In the genomic region with DNA sequence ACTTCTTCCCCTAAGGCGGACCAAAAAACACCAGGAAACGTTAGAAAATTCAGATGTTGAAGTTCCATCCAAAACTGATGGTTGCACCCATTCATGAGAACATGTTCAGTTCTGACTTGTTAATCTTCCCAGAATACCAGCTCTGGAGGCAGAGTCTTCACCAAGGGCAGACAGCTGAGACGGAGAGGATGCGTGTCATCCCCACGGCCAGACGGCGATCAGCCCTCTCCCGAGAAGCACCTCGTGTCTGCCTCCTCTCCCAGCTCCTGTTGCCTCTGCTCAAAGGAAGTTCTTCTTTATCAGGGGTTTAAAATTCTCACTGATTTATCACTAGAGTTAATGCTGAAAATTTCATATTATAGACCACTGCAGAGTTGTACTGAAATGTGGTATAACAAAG, we compare ENCODE assay signal across 22 cellular contexts.
DNase-seq lines count a peak whose midpoint lies in the region; ATAC-seq, FAIRE-seq and TF ChIP-seq lines count a peak whose summit lies in the region.
"Had no signal": no experiment of that assay in that cellular context is flagged by ENCODE, and none has a peak within 500 bp of the region (broad histone marks: within the 10 kb centered on the region; RNA-seq: fewer than 3 reads in every experiment).

No MANE protein-coding gene starts in this region.

- H3K27me3 ChIP-seq in AG04450 (ENCODE audit: control insufficient read depth, insufficient read depth, low read length) (no peaks in the 10 kb centered on the region), astrocyte (ENCODE audit: insufficient read depth, low read length) (no peaks in the 10 kb centered on the region), right lobe of liver (no peaks in the 10 kb centered on the region)
- H3K27me3 ChIP-seq: BLaER1, SJCRH30 had no signal

- no peaks in the 10 kb centered on the region for H3K4me1 ChIP-seq in astrocyte (ENCODE audit: insufficient read depth, low read length)
- H3K4me1 ChIP-seq in right lobe of liver = no peaks in the 10 kb centered on the region
- H3K4me1 ChIP-seq: BLaER1, SJCRH30 had no signal

- intact Hi-C loops in right lobe of liver (cut with DNase I) = no loop called here

- no peaks in the 10 kb centered on the region for H3K9me3 ChIP-seq in AG04450 (ENCODE audit: control insufficient read depth, insufficient read depth, low read length)
- no peaks in the 10 kb centered on the region for H3K9me3 ChIP-seq in astrocyte (ENCODE audit: insufficient read depth, low read depth, low read length)
- H3K9me3 ChIP-seq in right lobe of liver = no peaks in the 10 kb centered on the region
- H3K9me3 ChIP-seq: BLaER1, SJCRH30 had no signal

- CTCF ChIA-PET in AG04450 (lab: Charles Lee) = no interaction called here

- H3K4me3 ChIP-seq in AG04450 (ENCODE audit: low read depth, low read length) = no peak overlapping the region
- no peak overlapping the region for H3K4me3 ChIP-seq in astrocyte (ENCODE audit: insufficient read depth, low read depth, low read length)
- no peak overlapping the region for H3K4me3 ChIP-seq in right lobe of liver
- H3K4me3 ChIP-seq: BLaER1, PC-9, SJCRH30 had no signal

- peaks cover 3% of the 10 kb centered on the region for H3K9me3 Mint-ChIP-seq in astrocyte (ENCODE audit: unreplicated experiment)
- no peaks in the 10 kb centered on the region for H3K9me3 Mint-ChIP-seq in progenitor cell of endocrine pancreas (ENCODE audit: low read depth)
- H3K9me3 Mint-ChIP-seq: CD8-positive, alpha-beta memory T cell had no signal

- H3K27ac ChIP-seq in AG04450 (ENCODE audit: low read depth, low read length) = peak overlapping the region; percentile 35
- H3K27ac ChIP-seq in astrocyte (ENCODE audit: low read depth, low read length) = no peak overlapping the region
- H3K27ac ChIP-seq in right lobe of liver = no peak overlapping the region
- H3K27ac ChIP-seq: BLaER1, PC-9, SJCRH30 had no signal

- H3K9ac ChIP-seq in astrocyte (ENCODE audit: low read length) = no peak overlapping the region
- H3K9ac ChIP-seq: BLaER1 had no signal

- no peaks in the 10 kb centered on the region for H3K79me2 ChIP-seq in astrocyte (ENCODE audit: insufficient read depth, low read length)

- peaks cover 31% of the 10 kb centered on the region for H3K36me3 Mint-ChIP-seq in astrocyte (ENCODE audit: low read depth, unreplicated experiment)
- peaks cover 44% of the 10 kb centered on the region for H3K36me3 Mint-ChIP-seq in progenitor cell of endocrine pancreas (ENCODE audit: insufficient read depth)

- H3K27me3 Mint-ChIP-seq in astrocyte (ENCODE audit: low read depth, unreplicated experiment) = no peaks in the 10 kb centered on the region
- H3K27me3 Mint-ChIP-seq in progenitor cell of endocrine pancreas = no peaks in the 10 kb centered on the region

- no peaks in the 10 kb centered on the region for H4K20me1 ChIP-seq in astrocyte (ENCODE audit: insufficient read depth, low read length)
- H4K20me1 ChIP-seq: BLaER1 had no signal

- H3K4me1 Mint-ChIP-seq in astrocyte (ENCODE audit: low read depth, unreplicated experiment) (peaks cover 18% of the 10 kb centered on the region), progenitor cell of endocrine pancreas (ENCODE audit: low read depth) (peaks cover under 1% of the 10 kb centered on the region)
- H3K4me1 Mint-ChIP-seq: CD8-positive, alpha-beta memory T cell had no signal

- peak overlapping the region; percentile 37 for H3K27ac Mint-ChIP-seq in astrocyte (ENCODE audit: unreplicated experiment)
- H3K27ac Mint-ChIP-seq in progenitor cell of endocrine pancreas = peak overlapping the region; percentile 47
- H3K27ac Mint-ChIP-seq: CD8-positive, alpha-beta memory T cell had no signal

- TF ChIP-seq CTCF in AG04450 (IDR thresholded peaks at IDR 0.05; ENCODE audit: low read depth, low read length) (no peak), astrocyte (IDR thresholded peaks at IDR 0.05; ENCODE audit: insufficient read depth, low read depth, low read length) (no peak), progenitor cell of endocrine pancreas (IDR thresholded peaks at IDR 0.05; ENCODE audit: unreplicated experiment) (no peak), right lobe of liver (IDR thresholded peaks at IDR 0.05) (no peak)

- DNase-seq in AG04450 (ENCODE audit: low read depth, low spot score) = no peak
- no peak for DNase-seq in astrocyte (ENCODE audit: low read depth)
- peak; percentile 68 for DNase-seq in islet precursor cell
- DNase-seq in progenitor cell of endocrine pancreas (ENCODE audit: low spot score, unreplicated experiment) = no peak
- no peak for DNase-seq in NCI-H345 treated with DMSO at 0.1 percent for 48 hours (lab: John Stamatoyannopoulos, UW; ENCODE audit: unreplicated experiment)
- no peak for DNase-seq in GM03348 (ENCODE audit: low spot score)
- no peak for DNase-seq in NCI-H82 treated with DMSO at 0.1 percent for 48 hours (lab: John Stamatoyannopoulos, UW; ENCODE audit: unreplicated experiment)
- no peak for DNase-seq in right lobe of liver
- DNase-seq: 8988T; CD8-positive, alpha-beta memory T cell; DMS79; GOT3; KBM-7; NCI-H2081 treated with DMSO at 0.1 percent for 48 hours; NCI-H510A treated with DMSO at 0.1 percent for 48 hours; NCI-H82; PC-9; SJCRH30 had no signal

- no peak overlapping the region for H3K4me2 ChIP-seq in astrocyte (ENCODE audit: low read length)
- H3K4me2 ChIP-seq: BLaER1, PC-9 had no signal

- no peak for FAIRE-seq in astrocyte (lab: Jason Lieb, UNC)
- FAIRE-seq: D721Med, G401.6, GM12891 had no signal

- ATAC-seq in right lobe of liver = no peak

- no peak overlapping the region for H2AFZ ChIP-seq in astrocyte (ENCODE audit: low read depth, low read length)
- H2AFZ ChIP-seq: PC-9 had no signal

- H3K36me3 ChIP-seq in astrocyte (ENCODE audit: insufficient read depth, low read length) (peaks cover 21% of the 10 kb centered on the region), right lobe of liver (peaks cover 0 to 11% (median 3%) of the 10 kb centered on the region in 4 donors)
- H3K36me3 ChIP-seq: SJCRH30 had no signal

- 91% methylated on average over 5 of the region's 9 CpGs for WGBS in right lobe of liver (ENCODE audit: insufficient coverage, low coverage, low lambda C conversion rate, missing lambda C conversion rate)

- POLR2A ChIA-PET in AG04450 (lab: Yijun Ruan, JAX) = no interaction called here

- H3K4me3 Mint-ChIP-seq in astrocyte (ENCODE audit: unreplicated experiment) (no peak overlapping the region), progenitor cell of endocrine pancreas (ENCODE audit: low read depth) (no peak overlapping the region)
- H3K4me3 Mint-ChIP-seq: CD8-positive, alpha-beta memory T cell had no signal

- no peak for TF ChIP-seq POLR2A in right lobe of liver (IDR thresholded peaks at IDR 0.05)
